Comparison of ENCODE assay signal across 15 cellular contexts in genomic region chr3:133649486-133650068, GRCh38.
DNase-seq lines count a peak whose midpoint lies in the region; ATAC-seq lines count a peak whose summit lies in the region.
"Had no signal": no experiment of that assay in that cellular context is flagged by ENCODE, and none has a peak within 500 bp of the region (broad histone marks: within the 10 kb centered on the region; RNA-seq: fewer than 3 reads in every experiment).

No MANE protein-coding gene starts in this region.

- H3K4me3 Mint-ChIP-seq in activated T-cell treated with anti-CD3 and anti-CD28 coated beads, Interleukin-2, amount 50 U/mL, for 24 hours = no peak overlapping the region
- H3K4me3 Mint-ChIP-seq in stimulated activated naive CD8-positive, alpha-beta T cell treated with anti-CD3 and anti-CD28 coated beads, Interleukin-15, amount 100 ng/mL, for 72 hours = no peak overlapping the region
- H3K4me3 Mint-ChIP-seq: CD14-positive monocyte; CD4-positive, alpha-beta memory T cell; H9 had no signal

- peak overlapping the region; percentile 55 for H3K27ac Mint-ChIP-seq in activated T-cell treated with anti-CD3 and anti-CD28 coated beads, Interleukin-2, amount 50 U/mL, for 24 hours
- peak overlapping the region in 1 of 2 donors; percentile 37 for H3K27ac Mint-ChIP-seq in stimulated activated naive CD8-positive, alpha-beta T cell treated with anti-CD3 and anti-CD28 coated beads, Interleukin-15, amount 100 ng/mL, for 72 hours
- H3K27ac Mint-ChIP-seq: CD14-positive monocyte; CD4-positive, alpha-beta memory T cell; H9 had no signal

- ATAC-seq in activated CD4-positive, CD25-positive, alpha-beta regulatory T cell treated with anti-CD3 and anti-CD28 coated beads, Interleukin-2, amount 50 U/mL, for 24 hours = peak; percentile 32 to 51
- ATAC-seq in stimulated activated naive CD8-positive, alpha-beta T cell treated with anti-CD3 and anti-CD28 coated beads, Interleukin-15, Interleukin-2, amounts not matched to agents 100 U/mL and 50 U/mL, for 24 hours = peak; percentile 36
- no peak for ATAC-seq in stimulated activated naive CD8-positive, alpha-beta T cell treated with anti-CD3 and anti-CD28 coated beads, Interleukin-15, amount 100 ng/mL, for 72 hours
- ATAC-seq in GM21786 (IDR thresholded peaks at IDR 0.05; ENCODE audit: unreplicated experiment) = no peak
- ATAC-seq: A549 had no signal

- no peaks in the 10 kb centered on the region for H3K9me3 Mint-ChIP-seq in activated T-cell treated with anti-CD3 and anti-CD28 coated beads, Interleukin-2, amount 50 U/mL, for 24 hours
- H3K9me3 Mint-ChIP-seq in stimulated activated naive CD8-positive, alpha-beta T cell treated with anti-CD3 and anti-CD28 coated beads, Interleukin-15, amount 100 ng/mL, for 72 hours = no peaks in the 10 kb centered on the region
- H3K9me3 Mint-ChIP-seq: CD14-positive monocyte; CD4-positive, alpha-beta memory T cell; H9 had no signal

- no peak for DNase-seq in activated CD4-positive, CD25-positive, alpha-beta regulatory T cell treated with anti-CD3 and anti-CD28 coated beads, Interleukin-2, amount 50 U/mL, for 72 hours
- DNase-seq in activated T-cell treated with anti-CD3 and anti-CD28 coated beads, Interleukin-2, amount 50 U/mL, for 24 hours = no peak
- no peak for DNase-seq in activated T-cell treated with anti-CD3 and anti-CD28 coated beads, Interleukin-2, amount 50 U/mL, for 1 hour
- DNase-seq in stimulated activated naive CD8-positive, alpha-beta T cell treated with anti-CD3 and anti-CD28 coated beads, Interleukin-15, Interleukin-2, amounts not matched to agents 100 U/mL and 50 U/mL, for 24 hours = no peak
- DNase-seq in stimulated activated naive CD8-positive, alpha-beta T cell treated with anti-CD3 and anti-CD28 coated beads, Interleukin-15, amount 100 ng/mL, for 72 hours = no peak
- peak; percentile 77 for DNase-seq in putamen (ENCODE audit: low spot score)
- DNase-seq: CD4-positive, alpha-beta memory T cell; DMS153; DMS79; GF-D8; H9 had no signal

- peaks cover 16% of the 10 kb centered on the region for H3K4me1 Mint-ChIP-seq in activated T-cell treated with anti-CD3 and anti-CD28 coated beads, Interleukin-2, amount 50 U/mL, for 24 hours (ENCODE audit: low read depth)
- H3K4me1 Mint-ChIP-seq in stimulated activated naive CD8-positive, alpha-beta T cell treated with anti-CD3 and anti-CD28 coated beads, Interleukin-15, amount 100 ng/mL, for 72 hours = no peaks in the 10 kb centered on the region
- H3K4me1 Mint-ChIP-seq: CD14-positive monocyte, H9 had no signal

- no peaks in the 10 kb centered on the region for H3K27me3 Mint-ChIP-seq in activated T-cell treated with anti-CD3 and anti-CD28 coated beads, Interleukin-2, amount 50 U/mL, for 24 hours
- no peaks in the 10 kb centered on the region for H3K27me3 Mint-ChIP-seq in stimulated activated naive CD8-positive, alpha-beta T cell treated with anti-CD3 and anti-CD28 coated beads, Interleukin-15, amount 100 ng/mL, for 72 hours
- H3K27me3 Mint-ChIP-seq: CD4-positive, alpha-beta memory T cell had no signal

- peaks cover 88% of the 10 kb centered on the region for H3K36me3 Mint-ChIP-seq in activated T-cell treated with anti-CD3 and anti-CD28 coated beads, Interleukin-2, amount 50 U/mL, for 24 hours (ENCODE audit: low read depth)

Comparison
In these comparisons a context has a peak if more than half of its experiments do, and no peak if none do; other contexts are left out.
1. ATAC-seq: peak in activated CD4-positive, CD25-positive, alpha-beta regulatory T cell treated with anti-CD3 and anti-CD28 coated beads, Interleukin-2, amount 50 U/mL, for 24 hours (2 of 2) and stimulated activated naive CD8-positive, alpha-beta T cell treated with anti-CD3 and anti-CD28 coated beads, Interleukin-15, Interleukin-2, amounts not matched to agents 100 U/mL and 50 U/mL, for 24 hours (single experiment); none in stimulated activated naive CD8-positive, alpha-beta T cell treated with anti-CD3 and anti-CD28 coated beads, Interleukin-15, amount 100 ng/mL, for 72 hours (single experiment) and GM21786 (single experiment).